Comparison of ENCODE assay signal across 12 cellular contexts in the genomic region with DNA sequence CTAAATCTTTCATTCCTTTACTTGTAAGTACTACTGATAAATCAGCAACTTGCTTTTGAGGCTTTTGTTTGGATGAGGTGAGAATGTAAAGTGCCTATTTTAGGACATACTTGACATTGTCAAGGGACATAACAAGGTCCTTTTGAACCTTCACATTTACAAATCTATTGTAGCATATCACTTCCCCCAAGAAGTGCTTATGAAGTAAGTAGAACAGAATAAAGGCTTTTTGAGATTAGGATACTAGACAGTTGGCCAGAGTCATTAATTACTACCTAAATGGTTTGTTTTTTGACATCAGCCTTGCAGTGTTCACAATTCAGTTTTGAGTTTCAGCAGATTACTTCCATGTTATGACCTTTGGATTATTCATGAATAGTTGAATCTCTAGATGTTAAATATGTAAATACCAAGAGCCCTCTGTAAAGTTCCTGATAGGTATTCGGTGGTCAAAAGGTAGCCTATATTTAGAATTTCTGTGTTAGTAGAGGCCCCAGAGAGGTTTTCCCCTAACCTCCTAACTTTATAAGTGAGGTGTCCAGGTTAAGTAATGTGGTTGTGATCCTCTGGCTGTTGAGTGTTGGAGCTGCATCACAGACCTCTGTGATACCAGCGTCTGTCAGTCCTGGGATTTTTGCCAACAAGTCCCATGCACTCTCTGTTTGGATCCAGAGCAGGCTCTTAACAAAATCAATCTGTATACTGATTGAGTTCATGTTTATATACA.
A peak's percentile ranks its signal among the peaks of the same experiment; 100 is the strongest.
DNase-seq lines count a peak whose midpoint lies in the region; ATAC-seq, FAIRE-seq and TF ChIP-seq lines count a peak whose summit lies in the region.
"Had no signal": no experiment of that assay in that cellular context is flagged by ENCODE, and none has a peak within 500 bp of the region (broad histone marks: within the 10 kb centered on the region; RNA-seq: fewer than 3 reads in every experiment).

No MANE protein-coding gene starts in this region.

- H3K27me3 ChIP-seq in iPS-20b (ENCODE audit: insufficient read depth, low read length): no peaks in the 10 kb centered on the region

- H3K27ac ChIP-seq in iPS-20b (ENCODE audit: low read length) (no peak overlapping the region), kidney (ENCODE audit: low read depth in 2 of 2, low read length in 2 of 2) (no peak overlapping the region)

- H3K9ac ChIP-seq in iPS-20b (ENCODE audit: low read depth, low read length) (0 out of 2 replicates have a peak overlapping the region, but pooled peaks have one; percentile 14), kidney (ENCODE audit: low read length in 2 of 2) (no peak overlapping the region)

- ATAC-seq in HG02678 (IDR thresholded peaks at IDR 0.05; ENCODE audit: unreplicated experiment) (peak; percentile 53), GM21447 (IDR thresholded peaks at IDR 0.05; ENCODE audit: unreplicated experiment) (no peak), HG03108 (IDR thresholded peaks at IDR 0.05; ENCODE audit: unreplicated experiment) (no peak)
- ATAC-seq: WTC11 had no signal

- TF ChIP-seq CTCF in kidney (IDR thresholded peaks at IDR 0.05; ENCODE audit: borderline replicate concordance, extremely low read depth, insufficient read depth): no peak

- intact Hi-C loops in kidney (cut with DNase I): no loop called here

- peaks cover 15% of the 10 kb centered on the region for H3K4me1 ChIP-seq in iPS-20b (ENCODE audit: insufficient read depth, low read length)
- H3K4me1 ChIP-seq in kidney (ENCODE audit: control insufficient read depth in 1 of 2, insufficient read depth in 1 of 2, low read depth in 1 of 2, low read length in 2 of 2): peaks cover 6 to 7% of the 10 kb centered on the region in 2 donors

- H3K9me3 ChIP-seq in iPS-20b (ENCODE audit: insufficient read depth, low read depth, low read length) (peaks cover 6% of the 10 kb centered on the region), kidney (ENCODE audit: control insufficient read depth in 1 of 2, low read length in 2 of 2) (no peaks in the 10 kb centered on the region)

- H3K36me3 ChIP-seq in iPS-20b (ENCODE audit: insufficient read depth, low read depth, low read length) (peaks cover 7% of the 10 kb centered on the region; the same call in 1 of the 2 replicates), kidney (ENCODE audit: control insufficient read depth in 1 of 2, insufficient read depth in 2 of 2, low read length in 2 of 2) (no peaks in the 10 kb centered on the region)

- FAIRE-seq in kidney (lab: Jason Lieb, UNC): no peak
- FAIRE-seq: keratinocyte had no signal

- H3K4me3 ChIP-seq in iPS-20b (ENCODE audit: low read length): 0 out of 2 replicates have a peak overlapping the region, but pooled peaks have one; percentile 13
- no peak overlapping the region for H3K4me3 ChIP-seq in kidney (ENCODE audit: low read length in 2 of 2)

- DNase-seq in Ammon's horn (ENCODE audit: low spot score): peak; percentile 35
- DNase-seq in astrocyte of the hippocampus (ENCODE audit: low read depth, low spot score): peak; percentile 51
- no peak for DNase-seq in activated gamma-delta T cell (lab: John Stamatoyannopoulos, UW)
- DNase-seq in kidney: no peak
- DNase-seq: COR-L47, NCI-H510A had no signal

Comparison
In these comparisons a context has a peak if more than half of its experiments do, and no peak if none do; other contexts are left out.
1. DNase-seq: peak in Ammon's horn (single experiment) and astrocyte of the hippocampus (single experiment); none in activated gamma-delta T cell (single experiment) and kidney (single experiment).